20 cellular contexts compared by ENCODE assay signal in genomic region chr9:90836396-90837080, GRCh38. TPM values are rescaled to one million over a fixed set of nuclear protein-coding genes. Genes with fewer than 3 reads are reported as not detected.
A peak's percentile ranks its signal among the peaks of the same experiment; 100 is the strongest.
DNase-seq lines count a peak whose midpoint lies in the region; ATAC-seq, FAIRE-seq and TF ChIP-seq lines count a peak whose summit lies in the region.
"Had no signal": no experiment of that assay in that cellular context is flagged by ENCODE, and none has a peak within 500 bp of the region (broad histone marks: within the 10 kb centered on the region; RNA-seq: fewer than 3 reads in every experiment).

No MANE protein-coding gene starts in this region.

- no peak overlapping the region for H2AFZ ChIP-seq in Karpas-422 (ENCODE audit: low read length)

- peaks cover 69 to 86% (median 75%) of the 10 kb centered on the region in 3 donors for H3K4me1 Mint-ChIP-seq in naive B cell

- ATAC-seq in naive B cell (ENCODE audit: low read depth in 2 of 2) (no peak), left lobe of liver (no peak), upper lobe of right lung (no peak)
- ATAC-seq: Panc1 had no signal

- H3K4me3 ChIP-seq in Karpas-422 (ENCODE audit: low read length): no peak overlapping the region
- no peak overlapping the region for H3K4me3 ChIP-seq in upper lobe of right lung

- DNase-seq in NCI-H2227 treated with DMSO at 0.1 percent for 48 hours (lab: John Stamatoyannopoulos, UW) (peak; percentile 34), NCI-H2227 (lab: John Stamatoyannopoulos, UW; ENCODE audit: unreplicated experiment) (no peak), Karpas-422 (no peak), naive B cell (no peak), left lobe of liver (ENCODE audit: low spot score) (no peak), upper lobe of right lung (no peak), GM12892 (ENCODE audit: insufficient read length) (no peak)
- DNase-seq: DMS 273 treated with DMSO at 0.1 percent for 48 hours, EL, HFFc6, IMR-90, NCI-H1436, NCI-H2029 treated with DMSO at 0.1 percent for 48 hours, NCI-H526 had no signal

- peaks cover 77% of the 10 kb centered on the region for H3K36me3 ChIP-seq in Karpas-422 (ENCODE audit: insufficient read depth, low read length)
- H3K36me3 ChIP-seq in upper lobe of right lung: no peaks in the 10 kb centered on the region

- H3K4me1 ChIP-seq in Karpas-422 (ENCODE audit: low read length) (peaks cover 36% of the 10 kb centered on the region), upper lobe of right lung (no peaks in the 10 kb centered on the region)

- no peak overlapping the region for H3K9ac ChIP-seq in Karpas-422 (ENCODE audit: low read length)

- H3K4me2 ChIP-seq in Karpas-422 (ENCODE audit: low read depth, low read length, poor library complexity, severe bottlenecking): no peak overlapping the region

- H3K27me3 ChIP-seq in Karpas-422 (ENCODE audit: low read length) (no peaks in the 10 kb centered on the region), upper lobe of right lung (no peaks in the 10 kb centered on the region)

- no peaks in the 10 kb centered on the region for H3K9me3 Mint-ChIP-seq in naive B cell
- H3K9me3 Mint-ChIP-seq: CD14-positive monocyte had no signal

- peak overlapping the region in 1 of 8 donors; percentile 6 for H3K4me3 Mint-ChIP-seq in naive B cell
- H3K4me3 Mint-ChIP-seq: CD14-positive monocyte, HFFc6 had no signal

- intact Hi-C loops in upper lobe of right lung (cut with DNase I): no loop called here

- H3K9me2 ChIP-seq in Karpas-422 (replicated peaks; ENCODE audit: insufficient read depth, low read length): no peaks in the 10 kb centered on the region

- H3K36me3 Mint-ChIP-seq in naive B cell: peaks cover 26 to 48% of the 10 kb centered on the region in 2 donors

- peaks cover 99% of the 10 kb centered on the region for H3K79me2 ChIP-seq in Karpas-422 (ENCODE audit: low read length)

- TF ChIP-seq CTCF in VCaP (conservative IDR thresholded peaks at IDR 0.05) (no peak), upper lobe of right lung (IDR thresholded peaks at IDR 0.05) (no peak)

- H3K27me3 Mint-ChIP-seq in naive B cell: no peaks in the 10 kb centered on the region

- no peak for TF ChIP-seq POLR2A in GM12892 (IDR thresholded peaks at IDR 0.05; ENCODE audit: low read depth, low read length)

- H4K20me1 ChIP-seq in Karpas-422 (ENCODE audit: insufficient read depth, low read depth, low read length): peaks cover 75% of the 10 kb centered on the region

- H3K9me3 ChIP-seq in Karpas-422 (ENCODE audit: low read length) (no peaks in the 10 kb centered on the region), upper lobe of right lung (no peaks in the 10 kb centered on the region)

- FAIRE-seq in GM12892 (lab: Jason Lieb, UNC): no peak
- FAIRE-seq: A204.1, H54 had no signal

- peak overlapping the region; percentile 6 to 94 (median 54) for H3K27ac Mint-ChIP-seq in naive B cell
- H3K27ac Mint-ChIP-seq: HFFc6 had no signal

- H3K27ac ChIP-seq in Karpas-422 (ENCODE audit: low read length) (peak overlapping the region; percentile 20), VCaP (peak overlapping the region; percentile 57), upper lobe of right lung (no peak overlapping the region)

RNA-seq across cellular contexts. Expression of gene SYK, which starts 34.9 kb away (rescaled TPM):
- total RNA-seq in Karpas-422 (2014; rRNA removed; shearing (Covaris generic); ENCODE audit: low replicate concordance): 151 and 216 TPM in 2 replicates
- polyA plus RNA-seq in naive B cell (ENCODE audit: low read depth in 6 of 6): 100 to 1,000 TPM; 163 to 261 (median 214) TPM
- 3.2 TPM for total RNA-seq in left lobe of liver
- 63.8 TPM for total RNA-seq in upper lobe of right lung
- polyA plus RNA-seq in GM12892 (2012; ENCODE audit: missing spikeins): 28.5 TPM
- total RNA-seq: HFFc6, IMR-90, LHCN-M2 had no signal
- polyA plus RNA-seq: IMR-90 had no signal

Comparison
In these comparisons a context has a peak if more than half of its experiments do, and no peak if none do; other contexts are left out.
1. RNA of gene SYK, which starts 34.9 kb away (total RNA-seq): 151 to 216 TPM in Karpas-422 and 63.8 TPM in upper lobe of right lung (single experiment); 3.2 TPM in left lobe of liver (single experiment); every median in the first group is over 10 times any median in the second.